ENCODE assay signal across 1 cellular context in the genomic region with DNA sequence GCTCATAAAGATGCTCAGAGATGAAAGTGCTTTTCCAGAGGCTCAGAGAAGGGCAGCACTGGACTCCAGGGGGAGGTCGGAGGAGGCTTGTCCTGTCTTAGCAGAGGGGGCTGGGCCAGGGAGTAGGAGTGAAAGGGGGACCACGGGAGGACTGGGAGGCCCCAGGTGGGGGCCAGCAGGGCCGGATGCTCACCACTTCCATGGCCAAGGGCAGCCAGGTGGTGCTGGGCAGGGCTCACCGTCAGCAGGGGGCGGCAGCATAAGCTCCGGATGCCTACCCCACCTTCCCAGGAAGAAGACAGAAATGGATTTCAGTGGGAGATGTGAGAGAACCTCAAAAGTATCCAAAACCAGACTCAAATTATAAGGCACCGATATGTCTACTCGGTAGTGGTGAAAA.
TF ChIP-seq lines count a peak whose summit lies in the region.

No MANE protein-coding gene starts in this region.

TF ChIP-seq in K562, 482 proteins besides CTCF, POLR2A, EP300 and RAD21:
- TF ChIP-seq, protein P1, sequence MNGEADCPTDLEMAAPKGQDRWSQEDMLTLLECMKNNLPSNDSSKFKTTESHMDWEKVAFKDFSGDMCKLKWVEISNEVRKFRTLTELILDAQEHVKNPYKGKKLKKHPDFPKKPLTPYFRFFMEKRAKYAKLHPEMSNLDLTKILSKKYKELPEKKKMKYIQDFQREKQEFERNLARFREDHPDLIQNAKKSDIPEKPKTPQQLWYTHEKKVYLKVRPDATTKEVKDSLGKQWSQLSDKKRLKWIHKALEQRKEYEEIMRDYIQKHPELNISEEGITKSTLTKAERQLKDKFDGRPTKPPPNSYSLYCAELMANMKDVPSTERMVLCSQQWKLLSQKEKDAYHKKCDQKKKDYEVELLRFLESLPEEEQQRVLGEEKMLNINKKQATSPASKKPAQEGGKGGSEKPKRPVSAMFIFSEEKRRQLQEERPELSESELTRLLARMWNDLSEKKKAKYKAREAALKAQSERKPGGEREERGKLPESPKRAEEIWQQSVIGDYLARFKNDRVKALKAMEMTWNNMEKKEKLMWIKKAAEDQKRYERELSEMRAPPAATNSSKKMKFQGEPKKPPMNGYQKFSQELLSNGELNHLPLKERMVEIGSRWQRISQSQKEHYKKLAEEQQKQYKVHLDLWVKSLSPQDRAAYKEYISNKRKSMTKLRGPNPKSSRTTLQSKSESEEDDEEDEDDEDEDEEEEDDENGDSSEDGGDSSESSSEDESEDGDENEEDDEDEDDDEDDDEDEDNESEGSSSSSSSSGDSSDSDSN (IDR thresholded peaks at IDR 0.05; ENCODE audit: borderline replicate concordance in 1 of 2, low read depth in 2 of 2, low read length in 2 of 2): peak in 1 of 2 experiments; percentile 43; a peak in 1 of 4 replicates
- TF ChIP-seq U2AF2 (optimal IDR thresholded peaks at IDR 0.05; ENCODE audit: low read depth, low read length): no peak
- no peak for TF ChIP-seq PCBP1 (IDR thresholded peaks at IDR 0.05; ENCODE audit: low read depth, low read length, poor library complexity, severe bottlenecking)
- peak; percentile 56 for TF ChIP-seq SMC3 (conservative IDR thresholded peaks at IDR 0.05; ENCODE audit: insufficient read depth, low read depth, low read length)
- TF ChIP-seq, protein P2, sequence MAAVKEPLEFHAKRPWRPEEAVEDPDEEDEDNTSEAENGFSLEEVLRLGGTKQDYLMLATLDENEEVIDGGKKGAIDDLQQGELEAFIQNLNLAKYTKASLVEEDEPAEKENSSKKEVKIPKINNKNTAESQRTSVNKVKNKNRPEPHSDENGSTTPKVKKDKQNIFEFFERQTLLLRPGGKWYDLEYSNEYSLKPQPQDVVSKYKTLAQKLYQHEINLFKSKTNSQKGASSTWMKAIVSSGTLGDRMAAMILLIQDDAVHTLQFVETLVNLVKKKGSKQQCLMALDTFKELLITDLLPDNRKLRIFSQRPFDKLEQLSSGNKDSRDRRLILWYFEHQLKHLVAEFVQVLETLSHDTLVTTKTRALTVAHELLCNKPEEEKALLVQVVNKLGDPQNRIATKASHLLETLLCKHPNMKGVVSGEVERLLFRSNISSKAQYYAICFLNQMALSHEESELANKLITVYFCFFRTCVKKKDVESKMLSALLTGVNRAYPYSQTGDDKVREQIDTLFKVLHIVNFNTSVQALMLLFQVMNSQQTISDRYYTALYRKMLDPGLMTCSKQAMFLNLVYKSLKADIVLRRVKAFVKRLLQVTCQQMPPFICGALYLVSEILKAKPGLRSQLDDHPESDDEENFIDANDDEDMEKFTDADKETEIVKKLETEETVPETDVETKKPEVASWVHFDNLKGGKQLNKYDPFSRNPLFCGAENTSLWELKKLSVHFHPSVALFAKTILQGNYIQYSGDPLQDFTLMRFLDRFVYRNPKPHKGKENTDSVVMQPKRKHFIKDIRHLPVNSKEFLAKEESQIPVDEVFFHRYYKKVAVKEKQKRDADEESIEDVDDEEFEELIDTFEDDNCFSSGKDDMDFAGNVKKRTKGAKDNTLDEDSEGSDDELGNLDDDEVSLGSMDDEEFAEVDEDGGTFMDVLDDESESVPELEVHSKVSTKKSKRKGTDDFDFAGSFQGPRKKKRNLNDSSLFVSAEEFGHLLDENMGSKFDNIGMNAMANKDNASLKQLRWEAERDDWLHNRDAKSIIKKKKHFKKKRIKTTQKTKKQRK (IDR thresholded peaks at IDR 0.05; ENCODE audit: borderline replicate concordance, low read depth, low read length): peak; percentile 17; the same call in 1 of the 2 replicates
- TF ChIP-seq HCFC1 (IDR thresholded peaks at IDR 0.05; ENCODE audit: low read depth, low read length): peak; percentile 35; the same call in 1 of the 2 replicates
- TF ChIP-seq ZNF134 (CRISPR knock-in tag; conservative IDR thresholded peaks at IDR 0.05): no peak
- peak; percentile 26; the same call in 1 of the 2 replicates for TF ChIP-seq JUND (IDR thresholded peaks at IDR 0.05; ENCODE audit: borderline replicate concordance, low read depth, low read length)
- TF ChIP-seq JUND (tag; IDR thresholded peaks at IDR 0.05; ENCODE audit: borderline replicate concordance, low read depth, low read length): no peak
- TF ChIP-seq, protein P3, sequence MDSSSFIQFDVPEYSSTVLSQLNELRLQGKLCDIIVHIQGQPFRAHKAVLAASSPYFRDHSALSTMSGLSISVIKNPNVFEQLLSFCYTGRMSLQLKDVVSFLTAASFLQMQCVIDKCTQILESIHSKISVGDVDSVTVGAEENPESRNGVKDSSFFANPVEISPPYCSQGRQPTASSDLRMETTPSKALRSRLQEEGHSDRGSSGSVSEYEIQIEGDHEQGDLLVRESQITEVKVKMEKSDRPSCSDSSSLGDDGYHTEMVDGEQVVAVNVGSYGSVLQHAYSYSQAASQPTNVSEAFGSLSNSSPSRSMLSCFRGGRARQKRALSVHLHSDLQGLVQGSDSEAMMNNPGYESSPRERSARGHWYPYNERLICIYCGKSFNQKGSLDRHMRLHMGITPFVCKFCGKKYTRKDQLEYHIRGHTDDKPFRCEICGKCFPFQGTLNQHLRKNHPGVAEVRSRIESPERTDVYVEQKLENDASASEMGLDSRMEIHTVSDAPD (CRISPR knock-in tag; IDR thresholded peaks at IDR 0.05): no peak
